Comparison of ENCODE assay signal across 10 cellular contexts in genomic region chr3:141814375-141814774, GRCh38. TPM values are rescaled to one million over a fixed set of nuclear protein-coding genes. Genes with fewer than 3 reads are reported as not detected.
"Had no signal": no experiment of that assay in that cellular context is flagged by ENCODE, and none has a peak within 500 bp of the region (broad histone marks: within the 10 kb centered on the region; RNA-seq: fewer than 3 reads in every experiment).

No MANE protein-coding gene starts in this region.

- H3K27ac ChIP-seq: HL-60, KMS-11 had no signal

- ATAC-seq: HepG2 had no signal

- H3K4me2 ChIP-seq: KMS-11 had no signal

- FAIRE-seq: HepG2, HTR-8/SVneo had no signal

- H3K4me3 Mint-ChIP-seq: IgD-negative memory B cell had no signal

- DNase-seq: IMR-90, KBM-7, KG1 had no signal

- H3K9ac ChIP-seq: KMS-11 had no signal

RNA-seq across cellular contexts. Expression of gene GRK7, which starts 51.2 kb away (rescaled TPM):
- total RNA-seq: HepG2, HT-29, HT1080, IMR-90 had no signal
- polyA plus RNA-seq: HepG2, IgD-negative memory B cell, IMR-90 had no signal
